ENCODE assay signal across 2 cellular contexts in genomic region chr16:15502041-15502725, GRCh38.
TF ChIP-seq lines count a peak whose summit lies in the region.

No MANE protein-coding gene starts in this region.

TF ChIP-seq in K562, 482 proteins besides CTCF, POLR2A, EP300 and RAD21 (continued from another document and continues in another):
- TF ChIP-seq ZBTB40 (IDR thresholded peaks at IDR 0.05): 0 out of 2 replicates have a peak, but pooled peaks have one; percentile 19
- no peak for TF ChIP-seq ZBTB40 (CRISPR knock-in tag; IDR thresholded peaks at IDR 0.05)
- TF ChIP-seq CEBPB (tag; IDR thresholded peaks at IDR 0.05): no peak
- no peak for TF ChIP-seq ZNF609 (CRISPR knock-in tag; IDR thresholded peaks at IDR 0.05; ENCODE audit: borderline replicate concordance)
- peak; percentile 65; the same call in 1 of the 2 replicates for TF ChIP-seq SMARCE1 (IDR thresholded peaks at IDR 0.05)
- TF ChIP-seq HES1 (IDR thresholded peaks at IDR 0.05; ENCODE audit: low read depth): no peak
- TF ChIP-seq MECOM (CRISPR knock-in tag; IDR thresholded peaks at IDR 0.05): no peak
- no peak for TF ChIP-seq PML (IDR thresholded peaks at IDR 0.05; ENCODE audit: low read length)
- TF ChIP-seq ZZZ3 (IDR thresholded peaks at IDR 0.05): no peak
- 0 out of 2 replicates have a peak, but pooled peaks have one; percentile 17 for TF ChIP-seq MAFK (IDR thresholded peaks at IDR 0.05; ENCODE audit: low read length)
- TF ChIP-seq TRIM24 (IDR thresholded peaks at IDR 0.05): 0 out of 4 replicates have a peak, but pooled peaks of 1 of the 2 experiments have one; percentile 31

TF ChIP-seq in HepG2, 621 proteins besides CTCF, POLR2A, EP300 and RAD21 (continued from another document):
- TF ChIP-seq AKNA (CRISPR knock-in tag; IDR thresholded peaks at IDR 0.05; ENCODE audit: borderline replicate concordance): peak; percentile 92; the same call in 1 of the 2 replicates
